ENCODE assay signal across 8 cellular contexts in genomic region chr1:32989160-32989894, GRCh38. TPM values are rescaled to one million over a fixed set of nuclear protein-coding genes. Genes with fewer than 3 reads are reported as not detected.
A peak's percentile ranks its signal among the peaks of the same experiment; 100 is the strongest.
DNase-seq lines count a peak whose midpoint lies in the region; ATAC-seq and TF ChIP-seq lines count a peak whose summit lies in the region.

No MANE protein-coding gene starts in this region.

- H3K4me3 ChIP-seq in PC-3 (ENCODE audit: low read length): peak overlapping the region; percentile 37
- H3K4me3 ChIP-seq in brain microvascular endothelial cell (ENCODE audit: low read depth, low read length): no peak overlapping the region
- H3K4me3 ChIP-seq in lower leg skin (ENCODE audit: low read depth, poor library complexity, severe bottlenecking): no peak overlapping the region
- H3K4me3 ChIP-seq in stomach smooth muscle (ENCODE audit: low read length in 2 of 2): no peak overlapping the region

- peak overlapping the region; percentile 77 for H3K4me2 ChIP-seq in PC-3 (ENCODE audit: low read length)

- H3K79me2 ChIP-seq in PC-3 (ENCODE audit: low read length): no peaks in the 10 kb centered on the region

- H4K20me1 ChIP-seq in PC-3 (ENCODE audit: low read length): no peaks in the 10 kb centered on the region

- no peaks in the 10 kb centered on the region for H3K9me2 ChIP-seq in PC-3 (replicated peaks; ENCODE audit: low read length)

- H3K9me3 ChIP-seq in PC-3 (ENCODE audit: low read length) (no peaks in the 10 kb centered on the region), stomach smooth muscle (ENCODE audit: control insufficient read depth in 2 of 2, low read length in 2 of 2) (no peaks in the 10 kb centered on the region)

- ATAC-seq in PC-3: peak; percentile 41
- ATAC-seq in HG03175 (IDR thresholded peaks at IDR 0.05; ENCODE audit: unreplicated experiment): no peak

- POLR2A ChIA-PET in PC-3 (lab: Charles Lee; ENCODE audit: unreplicated experiment): no interaction called here
- POLR2A ChIA-PET in HEK293T (lab: Yijun Ruan, JAX): no interaction called here

- H2AFZ ChIP-seq in PC-3 (ENCODE audit: low read length): peak overlapping the region; percentile 37

- BruUV-seq in PC-3 (replicated peaks; lab: Mats Ljungman, UMichigan): no TSS peak

- intact Hi-C loops in PC-3 (cut with micrococcal nuclease) (loop anchor here (1.0 kb wide), 1 partner anchor 8 kb away; no protein-coding TSS in a partner anchor), lower leg skin (cut with DNase I; ENCODE audit: low total_unique reads) (no loop called here)

- no peaks in the 10 kb centered on the region for H3K36me3 ChIP-seq in PC-3 (ENCODE audit: low read depth, low read length)
- H3K36me3 ChIP-seq in brain microvascular endothelial cell (replicated peaks): no peaks in the 10 kb centered on the region
- H3K36me3 ChIP-seq in stomach smooth muscle (ENCODE audit: control insufficient read depth in 2 of 2, insufficient read depth in 2 of 2, low read length in 2 of 2): no peaks in the 10 kb centered on the region

- CTCF ChIA-PET in PC-3 (lab: Charles Lee) (interaction anchor here (0.9 kb wide), 1 partner anchor 14 kb away, joined by 3 read pairs; no protein-coding TSS in a partner anchor), HEK293T (lab: Yijun Ruan, JAX) (no interaction called here)

- in situ Hi-C loops in brain microvascular endothelial cell (cut with HindIII; ENCODE audit: low pct_ligation_motif_present, low sequenced_read_pairs): no loop called here

- H3K4me1 ChIP-seq in PC-3 (ENCODE audit: insufficient read depth, low read length): peaks cover 48% of the 10 kb centered on the region
- peaks cover 17% of the 10 kb centered on the region for H3K4me1 ChIP-seq in stomach smooth muscle (ENCODE audit: control insufficient read depth, insufficient read depth, low read length)

- DNase-seq in GF-D8 (lab: John Stamatoyannopoulos, UW) (peak; percentile 75), PC-3 (peak; percentile 86), brain microvascular endothelial cell (peak; percentile 98), lower leg skin (ENCODE audit: low spot score in 2 of 2) (peak; percentile 83 to 92), HEK293T (ENCODE audit: extremely low spot score) (no peak), putamen (ENCODE audit: low spot score) (no peak)

- no peak for TF ChIP-seq CTCF in PC-3 (conservative IDR thresholded peaks at IDR 0.05; ENCODE audit: low read depth, low read length)
- TF ChIP-seq CTCF in brain microvascular endothelial cell (IDR thresholded peaks at IDR 0.05; ENCODE audit: low read depth, low read length, missing control alignments): no peak
- no peak for TF ChIP-seq CTCF in lower leg skin (IDR thresholded peaks at IDR 0.05)

- no peak for TF ChIP-seq POLR2A in lower leg skin (IDR thresholded peaks at IDR 0.05)

- WGBS in lower leg skin, 2 donors: 23 to 31% methylated on average over 6 of the region's 6 CpGs

- peak overlapping the region; percentile 66 for H3K9ac ChIP-seq in PC-3 (ENCODE audit: low read length)
- peak overlapping the region in 1 of 2 donors; percentile 21 for H3K9ac ChIP-seq in stomach smooth muscle (ENCODE audit: low read length in 2 of 2)

- H3K27ac ChIP-seq in PC-3 (ENCODE audit: low read length): peak overlapping the region; percentile 93
- H3K27ac ChIP-seq in brain microvascular endothelial cell: peak overlapping the region; percentile 99
- peak overlapping the region; percentile 49 for H3K27ac ChIP-seq in stomach smooth muscle (ENCODE audit: low read length)

- no peaks in the 10 kb centered on the region for H3K27me3 ChIP-seq in PC-3 (ENCODE audit: low read length)
- no peaks in the 10 kb centered on the region for H3K27me3 ChIP-seq in brain microvascular endothelial cell (replicated peaks)
- no peaks in the 10 kb centered on the region for H3K27me3 ChIP-seq in stomach smooth muscle (ENCODE audit: control insufficient read depth in 1 of 2, insufficient read depth in 2 of 2, low read length in 2 of 2)

- peaks cover 4% of the 10 kb centered on the region for H3F3A ChIP-seq in PC-3 (ENCODE audit: low read length, unreplicated experiment)

TF ChIP-seq in HEK293T, 16 proteins besides CTCF, POLR2A, EP300 and RAD21:
- TF ChIP-seq PKNOX1 (IDR thresholded peaks at IDR 0.05) (no peak), NFRKB (IDR thresholded peaks at IDR 0.05) (no peak), FOXK2 (IDR thresholded peaks at IDR 0.05) (no peak), LEF1 (IDR thresholded peaks at IDR 0.05; ENCODE audit: borderline replicate concordance) (no peak), HDGF (IDR thresholded peaks at IDR 0.05; ENCODE audit: borderline replicate concordance) (no peak), ZNF384 (IDR thresholded peaks at IDR 0.05) (no peak), FOXM1 (IDR thresholded peaks at IDR 0.05; ENCODE audit: borderline replicate concordance) (no peak), SP1 (IDR thresholded peaks at IDR 0.05) (no peak), L3MBTL2 (conservative IDR thresholded peaks at IDR 0.05) (no peak), TARDBP (IDR thresholded peaks at IDR 0.05) (no peak), ARNT (IDR thresholded peaks at IDR 0.05) (no peak), FOXA1 (IDR thresholded peaks at IDR 0.05) (no peak)

RNA-seq across cellular contexts. Expression of gene RNF19B, which starts 24.7 kb away (rescaled TPM):
- total RNA-seq in PC-3 (2014; rRNA removed) (17.9 and 21.3 TPM in 2 replicates), lower leg skin (10 to 100 TPM; 29.5 to 42.6 (median 37.5) TPM)

RNA-seq across cellular contexts. Expression of gene AK2, which starts 47.4 kb away (rescaled TPM):
- total RNA-seq in PC-3 (2014; rRNA removed) (213 and 236 TPM in 2 replicates), lower leg skin (100 to 1,000 TPM in 3 of 4 donors, 10 to 100 TPM in 1; 90.0 to 247 (median 144) TPM)

Comparison
In these comparisons a context has a peak if more than half of its experiments do, and no peak if none do; other contexts are left out.
1. DNase-seq: peak in GF-D8 (single experiment), PC-3 (single experiment), brain microvascular endothelial cell (single experiment) and lower leg skin (2 of 2); none in HEK293T (single experiment) and putamen (single experiment).
2. H3K27ac ChIP-seq: peak in every context shown above with its lines; median percentile 99 in brain microvascular endothelial cell; 93 in PC-3; 49 in stomach smooth muscle.